ENCODE assay signal across 8 cellular contexts in genomic region chr11:76598426-76598839, GRCh38.
A peak's percentile ranks its signal among the peaks of the same experiment; 100 is the strongest.
DNase-seq lines count a peak whose midpoint lies in the region; ATAC-seq and TF ChIP-seq lines count a peak whose summit lies in the region.

No MANE protein-coding gene starts in this region.

- ATAC-seq in HG02678 (IDR thresholded peaks at IDR 0.05; ENCODE audit: unreplicated experiment) (peak; percentile 45), sciatic nerve (peak; percentile 83)

- H3K27me3 ChIP-seq in SK-N-SH (ENCODE audit: insufficient read depth) = no peaks in the 10 kb centered on the region

- no peak overlapping the region for H3K27ac Mint-ChIP-seq in activated T-cell treated with anti-CD3 and anti-CD28 coated beads, Interleukin-2, amount 50 U/mL, for 24 hours

- H3K27ac ChIP-seq in SK-N-SH (ENCODE audit: low read depth in 2 of 2, low read length in 1 of 2) = no peak overlapping the region

- no peaks in the 10 kb centered on the region for H4K20me1 ChIP-seq in SK-N-SH (ENCODE audit: insufficient read depth)

- CTCF ChIA-PET in SK-N-SH (lab: Yijun Ruan, JAX) = interaction anchor here (0.6 to 3.9 kb wide), 21 partner anchors 8 to 390 kb away, joined by 3 to 55 read pairs (median 5); partner anchors contain the start of gene LRRC32

- H3K36me3 ChIP-seq in SK-N-SH (replicated peaks in 1 of 2; ENCODE audit: control insufficient read depth in 1 of 2, insufficient read depth in 2 of 2, low read length in 1 of 2) = no peaks in the 10 kb centered on the region

- WGBS in SK-N-SH (ENCODE audit: low lambda C conversion rate) = 50% methylated on average over 5 of the region's 6 CpGs

- no peak for TF ChIP-seq EP300 in SK-N-SH (IDR thresholded peaks at IDR 0.05; ENCODE audit: borderline replicate concordance in 1 of 2, low read depth in 1 of 2, low read length in 1 of 2)

- H3K27me3 Mint-ChIP-seq in activated T-cell treated with anti-CD3 and anti-CD28 coated beads, Interleukin-2, amount 50 U/mL, for 24 hours = no peaks in the 10 kb centered on the region

- no peak overlapping the region for H3K4me3 ChIP-seq in SK-N-SH (ENCODE audit: low read depth in 2 of 2, low read length in 1 of 2)

- no peaks in the 10 kb centered on the region for H3K79me2 ChIP-seq in SK-N-SH (ENCODE audit: insufficient read depth)

- H3F3A ChIP-seq in SK-N-SH (replicated peaks; ENCODE audit: insufficient read depth) = no peaks in the 10 kb centered on the region

- TF ChIP-seq CTCF in SK-N-SH (IDR thresholded peaks at IDR 0.05) = peak; percentile 57

- H3K4me1 Mint-ChIP-seq in activated T-cell treated with anti-CD3 and anti-CD28 coated beads, Interleukin-2, amount 50 U/mL, for 24 hours (ENCODE audit: low read depth) = peaks cover 8% of the 10 kb centered on the region

- no peaks in the 10 kb centered on the region for H3K9me3 ChIP-seq in SK-N-SH

- POLR2A ChIA-PET in SK-N-SH (lab: Yijun Ruan, JAX) = no interaction called here

- peaks cover 4 to 19% of the 10 kb centered on the region in 2 experiments; a peak in 2 of 4 replicates for H3K4me1 ChIP-seq in SK-N-SH (ENCODE audit: control insufficient read depth in 1 of 2, insufficient read depth in 2 of 2, low read depth in 1 of 2, low read length in 1 of 2)

- no peak overlapping the region for H3K4me2 ChIP-seq in SK-N-SH

- no peaks in the 10 kb centered on the region for H3K9me3 Mint-ChIP-seq in activated T-cell treated with anti-CD3 and anti-CD28 coated beads, Interleukin-2, amount 50 U/mL, for 24 hours

- no peak overlapping the region for H2AFZ ChIP-seq in SK-N-SH (ENCODE audit: low read depth)

- DNase-seq in DMS 273 (lab: John Stamatoyannopoulos, UW; ENCODE audit: unreplicated experiment) = peak; percentile 76
- no peak for DNase-seq in DMS 273 treated with DMSO at 0.1 percent for 48 hours (lab: John Stamatoyannopoulos, UW)
- DNase-seq in SK-N-SH = peak; percentile 72
- DNase-seq in fibroblast of peridontal ligament (ENCODE audit: extremely low read depth) = peak; percentile 76
- peak; percentile 62 for DNase-seq in sciatic nerve (ENCODE audit: low spot score)
- DNase-seq in retina = no peak
- no peak for DNase-seq in activated T-cell treated with anti-CD3 and anti-CD28 coated beads, Interleukin-2, amount 50 U/mL, for 24 hours

- no peak overlapping the region for H3K9ac ChIP-seq in SK-N-SH

- no peaks in the 10 kb centered on the region for H3K36me3 Mint-ChIP-seq in activated T-cell treated with anti-CD3 and anti-CD28 coated beads, Interleukin-2, amount 50 U/mL, for 24 hours (ENCODE audit: low read depth)

- no peak overlapping the region for H3K4me3 Mint-ChIP-seq in activated T-cell treated with anti-CD3 and anti-CD28 coated beads, Interleukin-2, amount 50 U/mL, for 24 hours

- no peaks in the 10 kb centered on the region for H3K9me2 ChIP-seq in SK-N-SH

- intact Hi-C loops in sciatic nerve (cut with DNase I) = no loop called here

- TF ChIP-seq RAD21 in SK-N-SH (IDR thresholded peaks at IDR 0.05; ENCODE audit: low read length) = peak; percentile 80

TF ChIP-seq in SK-N-SH, 30 proteins besides CTCF, POLR2A, EP300 and RAD21:
- TF ChIP-seq SMC3 (IDR thresholded peaks at IDR 0.05; ENCODE audit: low read depth, low read length) = peak; percentile 66
- TF ChIP-seq EZH2phosphoT487 (IDR thresholded peaks at IDR 0.05; ENCODE audit: borderline replicate concordance, low read depth) = no peak
- TF ChIP-seq, protein P1, sequence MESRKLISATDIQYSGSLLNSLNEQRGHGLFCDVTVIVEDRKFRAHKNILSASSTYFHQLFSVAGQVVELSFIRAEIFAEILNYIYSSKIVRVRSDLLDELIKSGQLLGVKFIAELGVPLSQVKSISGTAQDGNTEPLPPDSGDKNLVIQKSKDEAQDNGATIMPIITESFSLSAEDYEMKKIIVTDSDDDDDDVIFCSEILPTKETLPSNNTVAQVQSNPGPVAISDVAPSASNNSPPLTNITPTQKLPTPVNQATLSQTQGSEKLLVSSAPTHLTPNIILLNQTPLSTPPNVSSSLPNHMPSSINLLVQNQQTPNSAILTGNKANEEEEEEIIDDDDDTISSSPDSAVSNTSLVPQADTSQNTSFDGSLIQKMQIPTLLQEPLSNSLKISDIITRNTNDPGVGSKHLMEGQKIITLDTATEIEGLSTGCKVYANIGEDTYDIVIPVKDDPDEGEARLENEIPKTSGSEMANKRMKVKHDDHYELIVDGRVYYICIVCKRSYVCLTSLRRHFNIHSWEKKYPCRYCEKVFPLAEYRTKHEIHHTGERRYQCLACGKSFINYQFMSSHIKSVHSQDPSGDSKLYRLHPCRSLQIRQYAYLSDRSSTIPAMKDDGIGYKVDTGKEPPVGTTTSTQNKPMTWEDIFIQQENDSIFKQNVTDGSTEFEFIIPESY (IDR thresholded peaks at IDR 0.05; ENCODE audit: borderline replicate concordance, low read depth) = peak; percentile 30; the same call in 1 of the 2 replicates
- TF ChIP-seq MAX (IDR thresholded peaks at IDR 0.05; ENCODE audit: low read depth) = 0 out of 2 replicates have a peak, but pooled peaks have one; percentile 26

Comparison
In these comparisons a context has a peak if more than half of its experiments do, and no peak if none do; other contexts are left out.
1. DNase-seq: peak in DMS 273 (single experiment), SK-N-SH (single experiment), fibroblast of peridontal ligament (single experiment) and sciatic nerve (single experiment); none in DMS 273 treated with DMSO at 0.1 percent for 48 hours (single experiment), retina (single experiment) and activated T-cell treated with anti-CD3 and anti-CD28 coated beads, Interleukin-2, amount 50 U/mL, for 24 hours (single experiment).